1 cellular context compared by ENCODE assay signal in the genomic region with DNA sequence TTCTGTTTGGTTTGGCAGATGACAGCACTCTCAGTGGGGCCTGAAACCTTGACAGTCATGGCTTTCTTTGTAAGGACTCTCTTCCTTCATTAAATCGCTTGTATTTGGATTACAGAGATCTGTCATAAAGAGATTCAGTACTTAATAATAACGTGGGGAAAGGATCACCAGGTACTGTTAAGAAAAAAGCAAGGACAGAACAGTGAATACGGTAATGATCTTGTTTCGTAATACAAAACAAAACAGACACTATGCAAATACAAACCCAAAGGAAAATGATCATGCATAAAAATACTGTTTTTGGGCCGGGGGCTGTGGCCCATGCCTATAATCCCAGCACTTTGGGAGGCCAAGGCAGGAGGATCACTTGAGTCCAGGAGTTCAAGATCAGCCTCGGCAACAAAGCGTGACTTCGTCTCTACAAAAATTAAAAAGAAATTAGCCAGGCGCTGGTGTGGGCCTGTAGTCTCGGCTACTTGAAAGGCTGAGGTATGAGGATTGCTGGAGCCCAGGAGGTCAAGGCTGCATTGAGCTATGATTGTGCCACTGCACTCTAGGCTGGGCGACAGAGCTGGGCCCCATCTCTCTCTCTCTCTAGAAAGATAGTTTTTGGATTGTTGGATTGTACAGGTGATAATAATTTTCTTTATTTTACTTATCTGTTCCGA.
A peak's percentile ranks its signal among the peaks of the same experiment; 100 is the strongest.
TF ChIP-seq lines count a peak whose summit lies in the region.

No MANE protein-coding gene starts in this region.

TF ChIP-seq in HepG2, 621 proteins besides CTCF, POLR2A, EP300 and RAD21 (continued from another document and continues in another):
- TF ChIP-seq, protein P1, sequence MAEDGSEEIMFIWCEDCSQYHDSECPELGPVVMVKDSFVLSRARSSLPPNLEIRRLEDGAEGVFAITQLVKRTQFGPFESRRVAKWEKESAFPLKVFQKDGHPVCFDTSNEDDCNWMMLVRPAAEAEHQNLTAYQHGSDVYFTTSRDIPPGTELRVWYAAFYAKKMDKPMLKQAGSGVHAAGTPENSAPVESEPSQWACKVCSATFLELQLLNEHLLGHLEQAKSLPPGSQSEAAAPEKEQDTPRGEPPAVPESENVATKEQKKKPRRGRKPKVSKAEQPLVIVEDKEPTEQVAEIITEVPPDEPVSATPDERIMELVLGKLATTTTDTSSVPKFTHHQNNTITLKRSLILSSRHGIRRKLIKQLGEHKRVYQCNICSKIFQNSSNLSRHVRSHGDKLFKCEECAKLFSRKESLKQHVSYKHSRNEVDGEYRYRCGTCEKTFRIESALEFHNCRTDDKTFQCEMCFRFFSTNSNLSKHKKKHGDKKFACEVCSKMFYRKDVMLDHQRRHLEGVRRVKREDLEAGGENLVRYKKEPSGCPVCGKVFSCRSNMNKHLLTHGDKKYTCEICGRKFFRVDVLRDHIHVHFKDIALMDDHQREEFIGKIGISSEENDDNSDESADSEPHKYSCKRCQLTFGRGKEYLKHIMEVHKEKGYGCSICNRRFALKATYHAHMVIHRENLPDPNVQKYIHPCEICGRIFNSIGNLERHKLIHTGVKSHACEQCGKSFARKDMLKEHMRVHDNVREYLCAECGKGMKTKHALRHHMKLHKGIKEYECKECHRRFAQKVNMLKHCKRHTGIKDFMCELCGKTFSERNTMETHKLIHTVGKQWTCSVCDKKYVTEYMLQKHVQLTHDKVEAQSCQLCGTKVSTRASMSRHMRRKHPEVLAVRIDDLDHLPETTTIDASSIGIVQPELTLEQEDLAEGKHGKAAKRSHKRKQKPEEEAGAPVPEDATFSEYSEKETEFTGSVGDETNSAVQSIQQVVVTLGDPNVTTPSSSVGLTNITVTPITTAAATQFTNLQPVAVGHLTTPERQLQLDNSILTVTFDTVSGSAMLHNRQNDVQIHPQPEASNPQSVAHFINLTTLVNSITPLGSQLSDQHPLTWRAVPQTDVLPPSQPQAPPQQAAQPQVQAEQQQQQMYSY (CRISPR knock-in tag; IDR thresholded peaks at IDR 0.05) = no peak
- TF ChIP-seq, protein P2, sequence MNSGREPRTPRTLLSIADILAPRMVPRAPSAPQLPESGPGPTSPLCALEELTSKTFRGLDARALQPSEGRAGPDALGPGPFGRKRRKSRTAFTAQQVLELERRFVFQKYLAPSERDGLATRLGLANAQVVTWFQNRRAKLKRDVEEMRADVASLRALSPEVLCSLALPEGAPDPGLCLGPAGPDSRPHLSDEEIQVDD (CRISPR knock-in tag; IDR thresholded peaks at IDR 0.05; ENCODE audit: borderline replicate concordance) = no peak
- no peak for TF ChIP-seq ZSCAN22 (CRISPR knock-in tag; IDR thresholded peaks at IDR 0.05)
- TF ChIP-seq TCF7 (IDR thresholded peaks at IDR 0.05; ENCODE audit: low read depth) = peak; percentile 77
- no peak for TF ChIP-seq ARNTL (CRISPR knock-in tag; IDR thresholded peaks at IDR 0.05)
- TF ChIP-seq BCL6 (CRISPR knock-in tag; IDR thresholded peaks at IDR 0.05) = peak; percentile 83
- TF ChIP-seq, protein P3, sequence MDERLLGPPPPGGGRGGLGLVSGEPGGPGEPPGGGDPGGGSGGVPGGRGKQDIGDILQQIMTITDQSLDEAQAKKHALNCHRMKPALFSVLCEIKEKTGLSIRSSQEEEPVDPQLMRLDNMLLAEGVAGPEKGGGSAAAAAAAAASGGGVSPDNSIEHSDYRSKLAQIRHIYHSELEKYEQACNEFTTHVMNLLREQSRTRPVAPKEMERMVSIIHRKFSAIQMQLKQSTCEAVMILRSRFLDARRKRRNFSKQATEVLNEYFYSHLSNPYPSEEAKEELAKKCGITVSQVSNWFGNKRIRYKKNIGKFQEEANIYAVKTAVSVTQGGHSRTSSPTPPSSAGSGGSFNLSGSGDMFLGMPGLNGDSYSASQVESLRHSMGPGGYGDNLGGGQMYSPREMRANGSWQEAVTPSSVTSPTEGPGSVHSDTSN (CRISPR knock-in tag; IDR thresholded peaks at IDR 0.05) = no peak
- no peak for TF ChIP-seq FOXO1 (CRISPR knock-in tag; IDR thresholded peaks at IDR 0.05)
- no peak for TF ChIP-seq KLF9 (CRISPR knock-in tag; IDR thresholded peaks at IDR 0.05; ENCODE audit: low read depth)
- TF ChIP-seq, protein P4, sequence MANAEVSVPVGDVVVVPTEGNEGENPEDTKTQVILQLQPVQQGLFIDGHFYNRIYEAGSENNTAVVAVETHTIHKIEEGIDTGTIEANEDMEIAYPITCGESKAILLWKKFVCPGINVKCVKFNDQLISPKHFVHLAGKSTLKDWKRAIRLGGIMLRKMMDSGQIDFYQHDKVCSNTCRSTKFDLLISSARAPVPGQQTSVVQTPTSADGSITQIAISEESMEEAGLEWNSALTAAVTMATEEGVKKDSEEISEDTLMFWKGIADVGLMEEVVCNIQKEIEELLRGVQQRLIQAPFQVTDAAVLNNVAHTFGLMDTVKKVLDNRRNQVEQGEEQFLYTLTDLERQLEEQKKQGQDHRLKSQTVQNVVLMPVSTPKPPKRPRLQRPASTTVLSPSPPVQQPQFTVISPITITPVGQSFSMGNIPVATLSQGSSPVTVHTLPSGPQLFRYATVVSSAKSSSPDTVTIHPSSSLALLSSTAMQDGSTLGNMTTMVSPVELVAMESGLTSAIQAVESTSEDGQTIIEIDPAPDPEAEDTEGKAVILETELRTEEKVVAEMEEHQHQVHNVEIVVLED (CRISPR knock-in tag; IDR thresholded peaks at IDR 0.05; ENCODE audit: borderline replicate concordance) = no peak
- no peak for TF ChIP-seq ELF4 (CRISPR knock-in tag; IDR thresholded peaks at IDR 0.05; ENCODE audit: borderline replicate concordance)
- peak; percentile 72 for TF ChIP-seq RARA (CRISPR knock-in tag; IDR thresholded peaks at IDR 0.05)
- TF ChIP-seq MZF1 (CRISPR knock-in tag; IDR thresholded peaks at IDR 0.05; ENCODE audit: borderline replicate concordance) = no peak
- TF ChIP-seq, protein P5, sequence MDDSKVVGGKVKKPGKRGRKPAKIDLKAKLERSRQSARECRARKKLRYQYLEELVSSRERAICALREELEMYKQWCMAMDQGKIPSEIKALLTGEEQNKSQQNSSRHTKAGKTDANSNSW (CRISPR knock-in tag; IDR thresholded peaks at IDR 0.05; ENCODE audit: borderline replicate concordance) = no peak
- no peak for TF ChIP-seq ZNF256 (CRISPR knock-in tag; conservative IDR thresholded peaks at IDR 0.05)
- no peak for TF ChIP-seq ZFP1 (CRISPR knock-in tag; IDR thresholded peaks at IDR 0.05)
- TF ChIP-seq SOX6 (IDR thresholded peaks at IDR 0.05) = no peak
- peak; percentile 65 for TF ChIP-seq SOX6 (CRISPR knock-in tag; IDR thresholded peaks at IDR 0.05)
- TF ChIP-seq ZNF224 (CRISPR knock-in tag; IDR thresholded peaks at IDR 0.05) = no peak
- no peak for TF ChIP-seq SMARCE1 (IDR thresholded peaks at IDR 0.05; ENCODE audit: borderline replicate concordance)
- TF ChIP-seq MBD4 (IDR thresholded peaks at IDR 0.05; ENCODE audit: borderline replicate concordance, low read length) = no peak
- TF ChIP-seq ZMYM2 (CRISPR knock-in tag; IDR thresholded peaks at IDR 0.05) = peak; percentile 62; the same call in 1 of the 2 replicates
- TF ChIP-seq AGO2 (optimal IDR thresholded peaks at IDR 0.05; ENCODE audit: low read depth, low read length) = no peak
- peak; percentile 81 for TF ChIP-seq NR2F6 (IDR thresholded peaks at IDR 0.05)
- peak; percentile 84 for TF ChIP-seq NR2F6 (CRISPR knock-in tag; IDR thresholded peaks at IDR 0.05)
- TF ChIP-seq RFX1 (IDR thresholded peaks at IDR 0.05) = no peak
- TF ChIP-seq, protein P6, sequence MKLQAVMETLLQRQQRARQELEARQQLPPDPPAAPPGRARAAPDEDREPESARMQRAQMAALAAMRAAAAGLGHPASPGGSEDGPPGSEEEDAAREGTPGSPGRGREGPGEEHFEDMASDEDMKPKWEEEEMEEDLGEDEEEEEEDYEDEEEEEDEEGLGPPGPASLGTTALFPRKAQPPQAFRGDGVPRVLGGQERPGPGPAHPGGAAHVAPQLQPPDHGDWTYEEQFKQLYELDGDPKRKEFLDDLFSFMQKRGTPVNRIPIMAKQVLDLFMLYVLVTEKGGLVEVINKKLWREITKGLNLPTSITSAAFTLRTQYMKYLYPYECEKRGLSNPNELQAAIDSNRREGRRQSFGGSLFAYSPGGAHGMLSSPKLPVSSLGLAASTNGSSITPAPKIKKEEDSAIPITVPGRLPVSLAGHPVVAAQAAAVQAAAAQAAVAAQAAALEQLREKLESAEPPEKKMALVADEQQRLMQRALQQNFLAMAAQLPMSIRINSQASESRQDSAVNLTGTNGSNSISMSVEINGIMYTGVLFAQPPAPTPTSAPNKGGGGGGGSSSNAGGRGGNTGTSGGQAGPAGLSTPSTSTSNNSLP (IDR thresholded peaks at IDR 0.05; ENCODE audit: low read depth, low read length) = peak; percentile 10; the same call in 1 of the 2 replicates
- TF ChIP-seq ZNF572 (CRISPR knock-in tag; IDR thresholded peaks at IDR 0.05) = no peak
- TF ChIP-seq, protein P7, sequence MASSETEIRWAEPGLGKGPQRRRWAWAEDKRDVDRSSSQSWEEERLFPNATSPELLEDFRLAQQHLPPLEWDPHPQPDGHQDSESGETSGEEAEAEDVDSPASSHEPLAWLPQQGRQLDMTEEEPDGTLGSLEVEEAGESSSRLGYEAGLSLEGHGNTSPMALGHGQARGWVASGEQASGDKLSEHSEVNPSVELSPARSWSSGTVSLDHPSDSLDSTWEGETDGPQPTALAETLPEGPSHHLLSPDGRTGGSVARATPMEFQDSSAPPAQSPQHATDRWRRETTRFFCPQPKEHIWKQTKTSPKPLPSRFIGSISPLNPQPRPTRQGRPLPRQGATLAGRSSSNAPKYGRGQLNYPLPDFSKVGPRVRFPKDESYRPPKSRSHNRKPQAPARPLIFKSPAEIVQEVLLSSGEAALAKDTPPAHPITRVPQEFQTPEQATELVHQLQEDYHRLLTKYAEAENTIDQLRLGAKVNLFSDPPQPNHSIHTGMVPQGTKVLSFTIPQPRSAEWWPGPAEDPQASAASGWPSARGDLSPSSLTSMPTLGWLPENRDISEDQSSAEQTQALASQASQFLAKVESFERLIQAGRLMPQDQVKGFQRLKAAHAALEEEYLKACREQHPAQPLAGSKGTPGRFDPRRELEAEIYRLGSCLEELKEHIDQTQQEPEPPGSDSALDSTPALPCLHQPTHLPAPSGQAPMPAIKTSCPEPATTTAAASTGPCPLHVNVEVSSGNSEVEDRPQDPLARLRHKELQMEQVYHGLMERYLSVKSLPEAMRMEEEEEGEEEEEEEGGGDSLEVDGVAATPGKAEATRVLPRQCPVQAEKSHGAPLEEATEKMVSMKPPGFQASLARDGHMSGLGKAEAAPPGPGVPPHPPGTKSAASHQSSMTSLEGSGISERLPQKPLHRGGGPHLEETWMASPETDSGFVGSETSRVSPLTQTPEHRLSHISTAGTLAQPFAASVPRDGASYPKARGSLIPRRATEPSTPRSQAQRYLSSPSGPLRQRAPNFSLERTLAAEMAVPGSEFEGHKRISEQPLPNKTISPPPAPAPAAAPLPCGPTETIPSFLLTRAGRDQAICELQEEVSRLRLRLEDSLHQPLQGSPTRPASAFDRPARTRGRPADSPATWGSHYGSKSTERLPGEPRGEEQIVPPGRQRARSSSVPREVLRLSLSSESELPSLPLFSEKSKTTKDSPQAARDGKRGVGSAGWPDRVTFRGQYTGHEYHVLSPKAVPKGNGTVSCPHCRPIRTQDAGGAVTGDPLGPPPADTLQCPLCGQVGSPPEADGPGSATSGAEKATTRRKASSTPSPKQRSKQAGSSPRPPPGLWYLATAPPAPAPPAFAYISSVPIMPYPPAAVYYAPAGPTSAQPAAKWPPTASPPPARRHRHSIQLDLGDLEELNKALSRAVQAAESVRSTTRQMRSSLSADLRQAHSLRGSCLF (CRISPR knock-in tag; IDR thresholded peaks at IDR 0.05; ENCODE audit: borderline replicate concordance) = no peak
- TF ChIP-seq ZFP90 (CRISPR knock-in tag; IDR thresholded peaks at IDR 0.05; ENCODE audit: borderline replicate concordance) = peak; percentile 100
- TF ChIP-seq ZNF33B (CRISPR knock-in tag; IDR thresholded peaks at IDR 0.05) = no peak
- TF ChIP-seq SALL1 (CRISPR knock-in tag; IDR thresholded peaks at IDR 0.05) = peak; percentile 62
- TF ChIP-seq ZNF501 (CRISPR knock-in tag; IDR thresholded peaks at IDR 0.05) = 0 out of 2 replicates have a peak, but pooled peaks have one; percentile 30
- no peak for TF ChIP-seq HES4 (CRISPR knock-in tag; IDR thresholded peaks at IDR 0.05; ENCODE audit: borderline replicate concordance)
- TF ChIP-seq SOX13 (IDR thresholded peaks at IDR 0.05) = no peak
- peak in 1 of 2 experiments; percentile 50; a peak in 2 of 4 replicates for TF ChIP-seq SOX13 (CRISPR knock-in tag; conservative IDR thresholded peaks at IDR 0.05 in 1 of 2, IDR thresholded peaks at IDR 0.05 in 1 of 2)
- peak; percentile 33; the same call in 1 of the 2 replicates for TF ChIP-seq ZFY (CRISPR knock-in tag; IDR thresholded peaks at IDR 0.05)
- TF ChIP-seq, protein P8, sequence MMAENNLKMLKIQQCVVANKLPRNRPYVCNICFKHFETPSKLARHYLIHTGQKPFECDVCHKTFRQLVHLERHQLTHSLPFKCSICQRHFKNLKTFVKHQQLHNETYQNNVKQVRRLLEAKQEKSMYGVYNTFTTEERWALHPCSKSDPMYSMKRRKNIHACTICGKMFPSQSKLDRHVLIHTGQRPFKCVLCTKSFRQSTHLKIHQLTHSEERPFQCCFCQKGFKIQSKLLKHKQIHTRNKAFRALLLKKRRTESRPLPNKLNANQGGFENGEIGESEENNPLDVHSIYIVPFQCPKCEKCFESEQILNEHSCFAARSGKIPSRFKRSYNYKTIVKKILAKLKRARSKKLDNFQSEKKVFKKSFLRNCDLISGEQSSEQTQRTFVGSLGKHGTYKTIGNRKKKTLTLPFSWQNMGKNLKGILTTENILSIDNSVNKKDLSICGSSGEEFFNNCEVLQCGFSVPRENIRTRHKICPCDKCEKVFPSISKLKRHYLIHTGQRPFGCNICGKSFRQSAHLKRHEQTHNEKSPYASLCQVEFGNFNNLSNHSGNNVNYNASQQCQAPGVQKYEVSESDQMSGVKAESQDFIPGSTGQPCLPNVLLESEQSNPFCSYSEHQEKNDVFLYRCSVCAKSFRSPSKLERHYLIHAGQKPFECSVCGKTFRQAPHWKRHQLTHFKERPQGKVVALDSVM (CRISPR knock-in tag; IDR thresholded peaks at IDR 0.05) = peak; percentile 81
- TF ChIP-seq HMG20A (CRISPR knock-in tag; IDR thresholded peaks at IDR 0.05; ENCODE audit: borderline replicate concordance) = peak; percentile 19; the same call in 1 of the 2 replicates
- TF ChIP-seq NCOA1 (CRISPR knock-in tag; IDR thresholded peaks at IDR 0.05) = no peak
- no peak for TF ChIP-seq NFE2L2 (IDR thresholded peaks at IDR 0.05; ENCODE audit: low read length)
- no peak for TF ChIP-seq MED8 (CRISPR knock-in tag; IDR thresholded peaks at IDR 0.05; ENCODE audit: insufficient replicate concordance)
- TF ChIP-seq ZNF589 (CRISPR knock-in tag; conservative IDR thresholded peaks at IDR 0.05) = no peak
- no peak for TF ChIP-seq ZNF546 (CRISPR knock-in tag; conservative IDR thresholded peaks at IDR 0.05)
- no peak for TF ChIP-seq KDM6A (CRISPR knock-in tag; IDR thresholded peaks at IDR 0.05; ENCODE audit: low read depth)
- peak; percentile 96 for TF ChIP-seq GZF1 (CRISPR knock-in tag; IDR thresholded peaks at IDR 0.05)
- TF ChIP-seq, protein P9, sequence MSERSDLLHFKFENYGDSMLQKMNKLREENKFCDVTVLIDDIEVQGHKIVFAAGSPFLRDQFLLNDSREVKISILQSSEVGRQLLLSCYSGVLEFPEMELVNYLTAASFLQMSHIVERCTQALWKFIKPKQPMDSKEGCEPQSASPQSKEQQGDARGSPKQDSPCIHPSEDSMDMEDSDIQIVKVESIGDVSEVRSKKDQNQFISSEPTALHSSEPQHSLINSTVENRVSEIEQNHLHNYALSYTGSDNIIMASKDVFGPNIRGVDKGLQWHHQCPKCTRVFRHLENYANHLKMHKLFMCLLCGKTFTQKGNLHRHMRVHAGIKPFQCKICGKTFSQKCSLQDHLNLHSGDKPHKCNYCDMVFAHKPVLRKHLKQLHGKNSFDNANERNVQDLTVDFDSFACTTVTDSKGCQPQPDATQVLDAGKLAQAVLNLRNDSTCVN (CRISPR knock-in tag; IDR thresholded peaks at IDR 0.05; ENCODE audit: borderline replicate concordance) = peak; percentile 72; the same call in 1 of the 2 replicates
